In the genomic region with DNA sequence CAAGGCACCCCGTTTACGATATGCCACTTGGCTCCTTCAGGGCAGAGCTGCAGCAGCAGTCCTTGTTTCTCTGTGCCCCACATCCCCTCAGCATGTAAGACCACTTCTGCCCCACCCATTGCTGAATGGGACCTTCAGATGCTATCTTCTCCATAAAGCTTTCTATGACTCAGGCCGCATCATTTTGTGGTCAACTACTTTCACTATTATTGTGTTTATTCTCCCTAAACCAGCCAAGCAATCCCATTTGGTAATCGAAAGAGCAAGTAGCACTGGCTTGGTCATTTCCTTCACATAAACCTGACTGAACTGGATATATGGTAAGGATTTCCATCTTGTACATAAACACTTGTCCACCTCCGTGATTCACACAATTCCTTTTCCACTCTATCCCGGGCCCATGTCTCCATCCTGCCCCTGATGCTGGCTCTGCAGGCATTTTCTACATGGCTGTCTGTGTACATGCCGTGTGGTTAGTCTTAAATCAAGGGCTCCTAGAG, we compare ENCODE assay signal across 8 cellular contexts. TPM values are rescaled to one million over a fixed set of nuclear protein-coding genes. Genes with fewer than 3 reads are reported as not detected.
DNase-seq lines count a peak whose midpoint lies in the region; ATAC-seq and TF ChIP-seq lines count a peak whose summit lies in the region.
"Had no signal": no experiment of that assay in that cellular context is flagged by ENCODE, and none has a peak within 500 bp of the region (broad histone marks: within the 10 kb centered on the region; RNA-seq: fewer than 3 reads in every experiment).

No MANE protein-coding gene starts in this region.

- H3K27ac Mint-ChIP-seq in CD4-positive, alpha-beta T cell = no peak overlapping the region
- H3K27ac Mint-ChIP-seq: activated B cell treated with CpG ODN at 0.5 μM for 24 hours had no signal

- no peak overlapping the region for H3K4me3 Mint-ChIP-seq in CD4-positive, alpha-beta T cell
- H3K4me3 Mint-ChIP-seq: activated B cell treated with CpG ODN at 0.5 μM for 24 hours had no signal

- CTCF ChIA-PET in RWPE1 (lab: Yijun Ruan, JAX) = interaction anchor here (0.7 kb wide), 1 partner anchor 235 kb away, joined by 3 read pairs; no protein-coding TSS in a partner anchor
- CTCF ChIA-PET in CD4-positive, alpha-beta T cell (lab: Charles Lee) = no interaction called here

- ATAC-seq in GM18907 (IDR thresholded peaks at IDR 0.05; ENCODE audit: unreplicated experiment) (peak; percentile 63), HG02938 (IDR thresholded peaks at IDR 0.05; ENCODE audit: unreplicated experiment) (peak; percentile 80), GM19324 (IDR thresholded peaks at IDR 0.05; ENCODE audit: low FRiP score, unreplicated experiment) (no peak)
- ATAC-seq in CD4-positive, alpha-beta T cell (ENCODE audit: poor library complexity) = no peak

- no peaks in the 10 kb centered on the region for H3K27me3 ChIP-seq in CD4-positive, alpha-beta T cell (ENCODE audit: control insufficient read depth, insufficient read depth, low read length)

- peak overlapping the region; percentile 7; the same call in 1 of the 2 replicates for H3K27ac ChIP-seq in RWPE1
- H3K27ac ChIP-seq in CD4-positive, alpha-beta T cell (ENCODE audit: low read depth, low read length) = no peak overlapping the region

- POLR2A ChIA-PET in RWPE1 (lab: Yijun Ruan, JAX; ENCODE audit: low non-redundant PET) = no interaction called here
- POLR2A ChIA-PET in CD4-positive, alpha-beta T cell (lab: Charles Lee) = no interaction called here

- intact Hi-C loops in CD4-positive, alpha-beta T cell (cut with DNase I, micrococcal nuclease) = no loop called here

- no peaks in the 10 kb centered on the region for H3K9me3 ChIP-seq in CD4-positive, alpha-beta T cell (ENCODE audit: control insufficient read depth, low read length)

- no peaks in the 10 kb centered on the region for H3K36me3 Mint-ChIP-seq in CD4-positive, alpha-beta T cell (ENCODE audit: low read depth)

- H3K27me3 Mint-ChIP-seq in CD4-positive, alpha-beta T cell = no peaks in the 10 kb centered on the region

- H3K9me3 Mint-ChIP-seq in CD4-positive, alpha-beta T cell = no peaks in the 10 kb centered on the region
- H3K9me3 Mint-ChIP-seq: activated B cell treated with CpG ODN at 0.5 μM for 24 hours had no signal

- no peak for TF ChIP-seq CTCF in RWPE1 (conservative IDR thresholded peaks at IDR 0.05; ENCODE audit: low read depth)
- no peak for TF ChIP-seq CTCF in CD4-positive, alpha-beta T cell (IDR thresholded peaks at IDR 0.05)

- H3K4me1 Mint-ChIP-seq in CD4-positive, alpha-beta T cell (ENCODE audit: low read depth) = peaks cover 33% of the 10 kb centered on the region

- DNase-seq in RWPE1 (ENCODE audit: low spot score) = peak; percentile 59
- peak; percentile 91 for DNase-seq in iris pigment epithelial cell (ENCODE audit: low read depth)
- no peak for DNase-seq in CD4-positive, alpha-beta T cell
- DNase-seq in GM19238 (ENCODE audit: insufficient read length, low spot score) = no peak
- DNase-seq: activated B cell treated with CpG ODN at 0.5 μM for 24 hours had no signal

RNA-seq across cellular contexts. Expression of a gene that starts 25.7 kb away (rescaled TPM):
- total RNA-seq in CD4-positive, alpha-beta T cell = 1 to 10 TPM in 1 of 2 experiments, under 1 TPM in 1; 0.61 to 1.2 TPM
- total RNA-seq: activated B cell treated with CpG ODN at 0.5 μM for 24 hours had no signal

Comparison
In these comparisons a context has a peak if more than half of its experiments do, and no peak if none do; other contexts are left out.
1. ATAC-seq: peak in GM18907 (single experiment) and HG02938 (single experiment); none in CD4-positive, alpha-beta T cell (single experiment) and GM19324 (single experiment).
2. DNase-seq: peak in RWPE1 (single experiment) and iris pigment epithelial cell (single experiment); none in CD4-positive, alpha-beta T cell (0 of 10) and GM19238 (single experiment).